ENCODE assay signal across 25 cellular contexts in the genomic region with DNA sequence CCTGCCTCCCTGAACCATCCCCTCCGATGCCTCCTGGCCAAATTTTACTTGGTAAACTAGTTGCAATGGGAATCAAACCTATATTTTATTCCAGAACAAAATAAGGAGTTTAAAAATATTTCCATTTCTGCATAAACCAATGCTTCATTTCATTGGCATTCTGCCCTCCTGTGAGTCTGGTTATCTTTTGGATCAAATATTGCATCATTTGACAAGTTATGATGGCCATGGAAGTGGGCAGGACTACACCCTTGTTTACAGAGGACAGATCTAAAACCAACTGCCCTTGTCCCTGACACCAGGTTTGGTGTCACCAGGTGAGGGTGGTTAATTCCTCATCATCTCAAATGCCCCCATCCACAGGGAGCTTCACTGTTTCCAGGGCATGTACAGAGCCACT. TPM values are rescaled to one million over a fixed set of nuclear protein-coding genes. Genes with fewer than 3 reads are reported as not detected.
"Had no signal": no experiment of that assay in that cellular context is flagged by ENCODE, and none has a peak within 500 bp of the region (broad histone marks: within the 10 kb centered on the region; RNA-seq: fewer than 3 reads in every experiment).

No MANE protein-coding gene starts in this region.

- H3K4me2 ChIP-seq: neural progenitor cell, smooth muscle cell had no signal

- H3K27me3 ChIP-seq: neural progenitor cell, ovary, right lobe of liver, thyroid gland, upper lobe of left lung, vagina had no signal

- H3K4me3 ChIP-seq: neural progenitor cell, ovary, psoas muscle, right lobe of liver, sigmoid colon, skin epidermis, smooth muscle cell, spleen, stomach, thoracic aorta, thyroid gland, tibial nerve, upper lobe of left lung, vagina had no signal

- H3K9me3 ChIP-seq: ovary, psoas muscle, right lobe of liver, sigmoid colon, stomach, thoracic aorta, thyroid gland, tibial nerve, upper lobe of left lung, vagina had no signal

- H3K79me2 ChIP-seq: parathyroid adenoma had no signal

- H3K27ac ChIP-seq: neural progenitor cell, ovary, parathyroid adenoma, psoas muscle, right lobe of liver, sigmoid colon, skin epidermis, spleen, stomach, thoracic aorta, thyroid gland, tibial nerve, upper lobe of left lung, vagina had no signal

- H3K36me3 ChIP-seq: neural progenitor cell, ovary, right lobe of liver, sigmoid colon, spleen, stomach, thoracic aorta, thyroid gland, tibial nerve, upper lobe of left lung, vagina had no signal

- H3K4me1 ChIP-seq: parathyroid adenoma, psoas muscle, right lobe of liver, sigmoid colon, spleen, stomach, thyroid gland, tibial nerve, upper lobe of left lung, vagina had no signal

- H3K9ac ChIP-seq: neural progenitor cell, parathyroid adenoma had no signal

- H2AFZ ChIP-seq: neural progenitor cell, parathyroid adenoma had no signal

- DNase-seq: natural killer cell; occipital lobe; ovary; posterior cingulate gyrus; psoas muscle; right cardiac atrium; right lobe of liver; sigmoid colon; spleen; stimulated activated CD4-positive, alpha-beta T cell treated with anti-CD3 and anti-CD28 coated beads, Interleukin-15, amount 100 ng/mL, for 24 hours; stimulated activated CD4-positive, alpha-beta T cell treated with anti-CD3 and anti-CD28 coated beads, Interleukin-2, amount 100 ng/mL, for 24 hours; stimulated activated CD4-positive, alpha-beta T cell treated with anti-CD3 and anti-CD28 coated beads, Interleukin-2, amount 100 ng/mL, for 48 hours; stimulated activated CD4-positive, alpha-beta T cell treated with anti-CD3 and anti-CD28 coated beads, Interleukin-4, amount 100 ng/mL, for 24 hours; stimulated activated naive B cell treated with anti-CD40 and anti-IgM and Interleukin-4, amounts not matched to agents 10 μg/mL and 1 μg/mL and 100 μg/mL, for 72 hours; stimulated activated naive CD4-positive, alpha-beta T cell treated with Interleukin-2 at 50 U/mL for 16 hours; stomach; thyroid gland; upper lobe of left lung had no signal

RNA-seq across cellular contexts. Expression of a gene that starts 28.2 kb away (rescaled TPM):
- total RNA-seq: thoracic aorta, thyroid gland, tibial nerve had no signal
